Comparison of ENCODE assay signal across 20 cellular contexts in the genomic region with DNA sequence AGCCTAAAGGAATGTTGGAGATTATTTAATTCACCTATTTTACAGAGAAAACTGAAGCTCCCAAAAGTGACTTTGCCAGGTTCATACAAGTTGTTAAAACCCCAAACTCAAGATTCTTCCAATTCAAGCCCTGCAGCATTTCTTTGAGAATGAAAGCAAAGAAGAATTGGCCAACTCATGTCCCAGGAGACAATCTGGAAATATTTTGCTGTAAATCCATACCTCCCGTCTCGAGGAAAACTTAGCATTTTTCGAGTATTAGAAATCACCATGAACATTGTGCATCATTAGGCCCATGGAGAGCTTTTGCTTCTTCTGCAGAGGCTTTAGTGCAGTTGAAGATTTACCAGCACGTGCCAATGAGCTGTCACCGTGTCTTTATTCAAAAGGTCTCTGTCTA.
"Had no signal": no experiment of that assay in that cellular context is flagged by ENCODE, and none has a peak within 500 bp of the region (broad histone marks: within the 10 kb centered on the region; RNA-seq: fewer than 3 reads in every experiment).

No MANE protein-coding gene starts in this region.

- H3K4me3 ChIP-seq: heart right ventricle, lower lobe of right lung, thyroid gland had no signal

- ATAC-seq: activated CD8-positive, alpha-beta T cell treated with anti-CD3 and anti-CD28 coated beads, Interleukin-2, amount 10 ng/mL, durations not matched to agents 7 days and 5 days; heart right ventricle; left cardiac atrium; lower lobe of right lung; sciatic nerve; stimulated activated naive CD8-positive, alpha-beta T cell treated with anti-CD3 and anti-CD28 coated beads, Interleukin-15, Interleukin-2, amounts not matched to agents 100 U/mL and 50 U/mL, for 24 hours; T-cell had no signal

- H3K4me1 ChIP-seq: lower lobe of right lung had no signal

- H3K36me3 ChIP-seq: heart right ventricle, lower lobe of right lung, thyroid gland, WERI-Rb-1 had no signal

- H3K27ac ChIP-seq: heart right ventricle, lower lobe of right lung, thyroid gland, WERI-Rb-1 had no signal

- H3K9me3 ChIP-seq: heart right ventricle, lower lobe of right lung, thyroid gland had no signal

- DNase-seq: activated CD4-positive, alpha-beta T cell treated with anti-CD3 and anti-CD28 coated beads, Interleukin-2, amount 10 ng/mL, durations not matched to agents 7 days and 5 days; activated CD4-positive, CD25-positive, alpha-beta regulatory T cell treated with anti-CD3 and anti-CD28 coated beads, Interleukin-2, amount 50 U/mL, for 72 hours; activated CD8-positive, alpha-beta T cell treated with anti-CD3 and anti-CD28 coated beads, Interleukin-2, amount 10 ng/mL, durations not matched to agents 7 days and 5 days; activated gamma-delta T cell; cerebellar nuclear complex; cortex of kidney; heart right ventricle; islet precursor cell; left cardiac atrium; lower lobe of right lung; mesendoderm; naive B cell; occipital lobe; stimulated activated CD4-positive, alpha-beta T cell treated with anti-CD3 and anti-CD28 coated beads, Interleukin-4, amount 100 ng/mL, for 4 hours; stimulated activated naive CD8-positive, alpha-beta T cell treated with anti-CD3 and anti-CD28 coated beads, Interleukin-15, Interleukin-2, amounts not matched to agents 100 U/mL and 50 U/mL, for 24 hours; substantia nigra; T-cell; thyroid gland; WERI-Rb-1 had no signal

- H3K27me3 ChIP-seq: heart right ventricle, thyroid gland had no signal
